19 cellular contexts compared by ENCODE assay signal in the genomic region with DNA sequence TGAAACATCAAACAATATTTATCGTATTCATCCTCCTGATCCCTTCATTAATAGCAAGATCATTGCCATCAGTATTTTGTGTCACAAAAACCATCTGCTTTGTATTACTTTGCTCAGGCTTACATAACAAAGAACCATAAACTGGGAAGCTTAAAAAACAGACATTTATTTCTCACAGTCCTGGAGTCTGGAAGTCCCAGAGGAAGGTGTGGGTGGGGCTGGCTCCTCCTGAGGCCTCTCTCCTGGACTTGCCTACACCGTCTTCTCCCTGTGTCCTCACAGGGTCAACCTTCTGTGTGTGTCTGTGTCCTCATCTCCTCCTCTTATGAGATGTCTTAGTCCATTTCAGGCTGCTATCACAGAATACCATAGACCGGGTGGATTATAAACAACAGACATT.
DNase-seq lines count a peak whose midpoint lies in the region; ATAC-seq and TF ChIP-seq lines count a peak whose summit lies in the region.
"Had no signal": no experiment of that assay in that cellular context is flagged by ENCODE, and none has a peak within 500 bp of the region (broad histone marks: within the 10 kb centered on the region; RNA-seq: fewer than 3 reads in every experiment).

No MANE protein-coding gene starts in this region.

- no peak for TF ChIP-seq CTCF in left ventricle myocardium inferior (IDR thresholded peaks at IDR 0.05; ENCODE audit: borderline replicate concordance)
- TF ChIP-seq CTCF in mesothelial cell of epicardium (IDR thresholded peaks at IDR 0.05; ENCODE audit: unreplicated experiment): no peak
- TF ChIP-seq CTCF in smooth muscle cell (IDR thresholded peaks at IDR 0.05; ENCODE audit: borderline replicate concordance, insufficient read depth, poor library complexity, severe bottlenecking): no peak

- H3K4me2 ChIP-seq in smooth muscle cell: peak overlapping the region; percentile 47

- DNase-seq in left ventricle myocardium inferior (peak; percentile 11), Right ventricle myocardium inferior (ENCODE audit: missing footprints) (no peak), mesothelial cell of epicardium (ENCODE audit: low spot score in 2 of 2, unreplicated experiment in 2 of 2) (no peak), smooth muscle cell (lab: John Stamatoyannopoulos, UW; ENCODE audit: unreplicated experiment) (no peak), dedifferentiated amniotic fluid mesenchymal stem cell (ENCODE audit: extremely low spot score) (no peak), Ammon's horn (ENCODE audit: low spot score) (no peak), cerebellar cortex (ENCODE audit: low spot score) (no peak), NCI-H2107 treated with DMSO at 0.1 percent for 48 hours (lab: John Stamatoyannopoulos, UW; ENCODE audit: unreplicated experiment) (no peak)
- DNase-seq: AML-193; C1 segment of cervical spinal cord; Calu3; CD4-positive, alpha-beta memory T cell; COR-L47; DMS53; DMS79 treated with DMSO at 0.1 percent for 48 hours; GF-D8; H7; HCEC 1CT had no signal

- H3K36me3 Mint-ChIP-seq in mesothelial cell of epicardium: peaks cover 7% of the 10 kb centered on the region
- H3K36me3 Mint-ChIP-seq: CD4-positive, alpha-beta memory T cell had no signal

- H3K27ac Mint-ChIP-seq in mesothelial cell of epicardium: peak overlapping the region; percentile 77
- H3K27ac Mint-ChIP-seq: CD4-positive, alpha-beta memory T cell had no signal

- intact Hi-C loops in left ventricle myocardium inferior (cut with micrococcal nuclease): no loop called here
- intact Hi-C loops in Right ventricle myocardium inferior (cut with DNase I): no loop called here

- peaks cover 15% of the 10 kb centered on the region for H3K9me3 Mint-ChIP-seq in mesothelial cell of epicardium

- H3F3A ChIP-seq in smooth muscle cell (ENCODE audit: low read depth): no peaks in the 10 kb centered on the region

- H3K27me3 Mint-ChIP-seq in mesothelial cell of epicardium (ENCODE audit: low read depth): no peaks in the 10 kb centered on the region

- H3K36me3 ChIP-seq in left ventricle myocardium inferior (no peaks in the 10 kb centered on the region), smooth muscle cell (ENCODE audit: low read depth) (no peaks in the 10 kb centered on the region)

- H2AFZ ChIP-seq in smooth muscle cell (ENCODE audit: low read depth): peak overlapping the region; percentile 32

- H3K4me3 ChIP-seq in left ventricle myocardium inferior: no peak overlapping the region
- H3K4me3 ChIP-seq in smooth muscle cell: peak overlapping the region; percentile 33

- H3K27me3 ChIP-seq in left ventricle myocardium inferior (ENCODE audit: low read depth) (no peaks in the 10 kb centered on the region), smooth muscle cell (ENCODE audit: low read depth) (no peaks in the 10 kb centered on the region)

- H3K4me1 ChIP-seq in left ventricle myocardium inferior: no peaks in the 10 kb centered on the region
- no peaks in the 10 kb centered on the region for H3K4me1 ChIP-seq in smooth muscle cell (ENCODE audit: low read depth)

- H4K20me1 ChIP-seq in smooth muscle cell (ENCODE audit: low read depth): no peaks in the 10 kb centered on the region

- 28% methylated on average over 3 of the region's 3 CpGs for WGBS in smooth muscle cell (ENCODE audit: low lambda C conversion rate)

- no peaks in the 10 kb centered on the region for H3K79me2 ChIP-seq in smooth muscle cell (ENCODE audit: low read depth)

- H3K9me3 ChIP-seq in left ventricle myocardium inferior (replicated peaks) (no peaks in the 10 kb centered on the region), smooth muscle cell (replicated peaks; ENCODE audit: low read depth) (no peaks in the 10 kb centered on the region)

- H3K27ac ChIP-seq in left ventricle myocardium inferior (replicated peaks) (no peak overlapping the region), smooth muscle cell (ENCODE audit: low read depth) (peak overlapping the region; percentile 77)
- H3K27ac ChIP-seq: 22Rv1 had no signal

- no peak for ATAC-seq in Right ventricle myocardium inferior

- H3K4me1 Mint-ChIP-seq in mesothelial cell of epicardium: peaks cover 32% of the 10 kb centered on the region
- H3K4me1 Mint-ChIP-seq: CD4-positive, alpha-beta memory T cell had no signal

- no peak overlapping the region for H3K4me3 Mint-ChIP-seq in mesothelial cell of epicardium
- H3K4me3 Mint-ChIP-seq: CD4-positive, alpha-beta memory T cell had no signal

- H3K9ac ChIP-seq in smooth muscle cell (ENCODE audit: low read depth): peak overlapping the region; percentile 6
